Comparison of ENCODE assay signal across 25 cellular contexts in the genomic region with DNA sequence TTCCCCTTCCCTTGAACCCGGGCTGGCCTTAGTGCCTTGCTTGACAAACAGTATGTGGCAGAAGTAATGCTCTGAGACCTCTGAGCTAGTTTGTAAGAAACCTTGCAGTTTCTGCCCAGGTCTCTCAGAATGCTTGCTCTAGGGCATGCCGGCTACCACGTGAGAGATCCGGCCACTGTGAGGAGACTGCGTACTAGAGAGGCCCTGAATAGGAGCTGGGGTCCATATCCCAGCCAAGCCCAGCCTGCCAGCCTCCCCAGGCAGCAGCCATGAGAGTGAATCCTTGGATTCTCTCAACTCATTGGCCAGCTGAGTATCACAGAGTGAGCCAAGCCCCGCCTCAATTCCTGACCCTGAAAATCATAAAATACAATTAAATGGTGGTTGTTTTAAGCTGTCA. TPM values are rescaled to one million over a fixed set of nuclear protein-coding genes. Genes with fewer than 3 reads are reported as not detected.
A peak's percentile ranks its signal among the peaks of the same experiment; 100 is the strongest.
DNase-seq lines count a peak whose midpoint lies in the region; ATAC-seq, FAIRE-seq and TF ChIP-seq lines count a peak whose summit lies in the region.
"Had no signal": no experiment of that assay in that cellular context is flagged by ENCODE, and none has a peak within 500 bp of the region (broad histone marks: within the 10 kb centered on the region; RNA-seq: fewer than 3 reads in every experiment).

No MANE protein-coding gene starts in this region.

- no peak overlapping the region for H3K56ac ChIP-seq in H1 (replicated peaks; ENCODE audit: insufficient read length, low read depth, low read length)

- H3K14ac ChIP-seq in H1 (ENCODE audit: insufficient read length), result no peak overlapping the region

- no peak overlapping the region for H2BK15ac ChIP-seq in H1 (ENCODE audit: low read length)

- H3K23me2 ChIP-seq in H1 (ENCODE audit: low read depth, low read length), result no peaks in the 10 kb centered on the region

- no peaks in the 10 kb centered on the region for H3K27me3 ChIP-seq in HCT116 (ENCODE audit: insufficient read depth, low read length)
- H3K27me3 ChIP-seq in H1 (replicated peaks in 1 of 4; ENCODE audit: control insufficient read depth in 3 of 4, extremely low read depth in 1 of 4, insufficient read depth in 3 of 4, low read length in 3 of 4), result no peaks in the 10 kb centered on the region
- H3K27me3 ChIP-seq: BLaER1, SJCRH30 had no signal

- no peak overlapping the region for H3K4ac ChIP-seq in H1 (replicated peaks; ENCODE audit: insufficient read length, low read depth, low read length)

- H3K4me2 ChIP-seq in HCT116 (ENCODE audit: low read length), result no peak overlapping the region
- no peak overlapping the region for H3K4me2 ChIP-seq in H1 (ENCODE audit: insufficient read depth in 1 of 2, low read depth in 2 of 2, low read length in 2 of 2)
- H3K4me2 ChIP-seq: BLaER1 had no signal

- H3K4me3 ChIP-seq in HCT116 (replicated peaks in 1 of 2; ENCODE audit: low read depth in 1 of 2, low read length in 2 of 2) (no peak overlapping the region), H1 (ENCODE audit: extremely low read depth in 1 of 4, insufficient read depth in 2 of 4, low read depth in 3 of 4, low read length in 4 of 4) (no peak overlapping the region)
- H3K4me3 ChIP-seq: BLaER1, GM23248, SJCRH30 had no signal

- no peak for FAIRE-seq in H1 (lab: Jason Lieb, UNC)
- FAIRE-seq: A204.1, GM18507 had no signal

- 72% methylated on average over 6 of the region's 6 CpGs; no CpG with 5 or more reads in 1 of the 2 experiments for WGBS in H1 (ENCODE audit: extremely low coverage in 1 of 2, insufficient coverage in 1 of 2, insufficient read length in 1 of 2, insufficient replicate concordance in 2 of 2, low coverage in 1 of 2, low lambda C conversion rate in 2 of 2, missing lambda C conversion rate in 1 of 2), 2 experiments

- H3K23ac ChIP-seq in H1 (ENCODE audit: insufficient read length), result no peak overlapping the region

- TF ChIP-seq EP300 in H1 (IDR thresholded peaks at IDR 0.05; ENCODE audit: borderline replicate concordance in 1 of 2, low read depth in 2 of 2, low read length in 2 of 2), result no peak

- H2BK5ac ChIP-seq in H1 (ENCODE audit: low read depth, low read length), result no peak overlapping the region

- no peak overlapping the region for H2AFZ ChIP-seq in HCT116 (ENCODE audit: low read depth, low read length, poor library complexity, severe bottlenecking)
- H2AFZ ChIP-seq in H1 (ENCODE audit: low read length), result peak overlapping the region; percentile 72
- H2AFZ ChIP-seq: GM23248 had no signal

- H2AK5ac ChIP-seq in H1 (ENCODE audit: low read depth, low read length), result no peak overlapping the region

- TF ChIP-seq RAD21 in HCT116 (IDR thresholded peaks at IDR 0.05; ENCODE audit: low read depth), result no peak
- no peak for TF ChIP-seq RAD21 in H1 (IDR thresholded peaks at IDR 0.05 in 1 of 2, conservative IDR thresholded peaks at IDR 0.05 in 1 of 2; ENCODE audit: low read depth in 2 of 2, low read length in 2 of 2)

- H3K79me2 ChIP-seq in HCT116 (ENCODE audit: insufficient read depth, low read length), result no peaks in the 10 kb centered on the region
- no peaks in the 10 kb centered on the region for H3K79me2 ChIP-seq in H1 (ENCODE audit: control insufficient read depth in 1 of 2, insufficient read depth in 2 of 2, low read length in 2 of 2)

- no peak overlapping the region for H2BK12ac ChIP-seq in H1 (ENCODE audit: low read depth, low read length)

- POLR2A ChIA-PET in HCT116 (lab: Charles Lee), result no interaction called here
- POLR2A ChIA-PET in H1 (lab: Charles Lee; ENCODE audit: partially characterized antibody), result interaction anchor here (1.1 kb wide), 1 partner anchor 10 kb away, joined by 3 read pairs; no protein-coding TSS in a partner anchor

- intact Hi-C loops in HCT116 (cut with micrococcal nuclease), result no loop called here

- H2BK120ac ChIP-seq in H1 (replicated peaks; ENCODE audit: low read depth, low read length), result no peak overlapping the region

- H4K5ac ChIP-seq in H1 (ENCODE audit: insufficient read length, low read depth, low read length), result no peak overlapping the region

- no peak for DNase-seq in HCT116 (ENCODE audit: low read depth, low spot score)
- no peak for DNase-seq in H1 (ENCODE audit: low read depth in 1 of 2, low spot score in 2 of 2)
- DNase-seq in left kidney (ENCODE audit: low read depth, low spot score), result peak; percentile 40
- DNase-seq: CD4-positive, CD25-positive, alpha-beta regulatory T cell; DMS153; DND-41; GM23248; HCEC 1CT; Karpas-422; NCI-H1105 treated with DMSO at 0.1 percent for 48 hours; NCI-H146; NCI-H1930; NCI-H446; NCI-H524 treated with DMSO at 0.1 percent for 48 hours; NCI-H774; PC-3; SJCRH30 had no signal

- H4K8ac ChIP-seq in H1 (ENCODE audit: extremely low read depth, insufficient read depth, low read length), result no peak overlapping the region

- H2BK20ac ChIP-seq in H1 (ENCODE audit: low read length), result no peak overlapping the region

- no TSS peak for BruUV-seq in HCT116 (replicated peaks; lab: Mats Ljungman, UMichigan)

- no peaks in the 10 kb centered on the region for H4K20me1 ChIP-seq in HCT116 (ENCODE audit: insufficient read depth)
- H4K20me1 ChIP-seq in H1 (replicated peaks in 1 of 2; ENCODE audit: control insufficient read depth in 1 of 2, insufficient read depth in 2 of 2, low read length in 2 of 2), result no peaks in the 10 kb centered on the region
- H4K20me1 ChIP-seq: BLaER1 had no signal

- no peak overlapping the region for H3K18ac ChIP-seq in H1 (ENCODE audit: extremely low read depth, low read length)

- no peak for TF ChIP-seq POLR2A in HCT116 (IDR thresholded peaks at IDR 0.05; ENCODE audit: borderline replicate concordance, extremely low read depth, insufficient read depth, insufficient read length)
- TF ChIP-seq POLR2A in H1 (IDR thresholded peaks at IDR 0.05; ENCODE audit: control extremely low read depth in 1 of 2, low read depth in 2 of 2, low read length in 2 of 2), result no peak
- TF ChIP-seq POLR2A in GM18505 (IDR thresholded peaks at IDR 0.05; ENCODE audit: borderline replicate concordance, extremely low read depth, insufficient read depth, insufficient read length), result no peak

- H4K91ac ChIP-seq in H1 (replicated peaks; ENCODE audit: insufficient read length, low read length), result no peak overlapping the region

- RAD21 ChIA-PET in HCT116 (lab: Charles Lee; ENCODE audit: low non-redundant PET in 1 of 2, low total read pairs in 2 of 2, uncharacterized antibody in 2 of 2, unreplicated experiment in 2 of 2), result no interaction called here

- no peaks in the 10 kb centered on the region for H3K9me2 ChIP-seq in HCT116 (ENCODE audit: insufficient read depth)

- TF ChIP-seq CTCF in HCT116 (IDR thresholded peaks at IDR 0.05 in 2 of 3, conservative IDR thresholded peaks at IDR 0.05 in 1 of 3; ENCODE audit: borderline replicate concordance in 1 of 3, insufficient read depth in 1 of 3, low read depth in 2 of 3, low read length in 2 of 3), result no peak
- no peak for TF ChIP-seq CTCF in H1 (IDR thresholded peaks at IDR 0.05; ENCODE audit: control extremely low read depth in 1 of 3, insufficient read depth in 1 of 3, low read depth in 1 of 3, low read length in 3 of 3)

- H3K4me1 ChIP-seq in HCT116 (ENCODE audit: control insufficient read depth in 1 of 2, insufficient read depth in 2 of 2, low read length in 2 of 2), result peaks cover 0 to 4% of the 10 kb centered on the region in 2 experiments; a peak in 1 of 4 replicates
- peaks cover 0 to 6% (median 2%) of the 10 kb centered on the region in 4 experiments; a peak in 4 of 7 replicates for H3K4me1 ChIP-seq in H1 (replicated peaks in 1 of 4; ENCODE audit: control insufficient read depth in 3 of 4, insufficient read depth in 4 of 4, low read length in 3 of 4)
- H3K4me1 ChIP-seq: BLaER1 had no signal

- CTCF ChIA-PET in HCT116 (lab: Charles Lee), result no interaction called here
- CTCF ChIA-PET in H1 (lab: Charles Lee; ENCODE audit: partially characterized antibody), result interaction anchor here (0.8 to 1.1 kb wide), 4 partner anchors 9 to 213 kb away, joined by 3 read pairs; no protein-coding TSS in a partner anchor

- H3K27ac ChIP-seq in HCT116 (ENCODE audit: low read depth, low read length) (no peak overlapping the region), H1 (ENCODE audit: low read depth, low read length) (no peak overlapping the region)
- H3K27ac ChIP-seq: BLaER1, GM23248, SJCRH30 had no signal

- ATAC-seq in HCT116 (0 out of 2 replicates have a peak, but pooled peaks have one; percentile 32), GM18505 (IDR thresholded peaks at IDR 0.05; ENCODE audit: unreplicated experiment) (no peak), HG03565 (IDR thresholded peaks at IDR 0.05; ENCODE audit: unreplicated experiment) (no peak), HG03175 (IDR thresholded peaks at IDR 0.05; ENCODE audit: unreplicated experiment) (no peak), GM18519 (IDR thresholded peaks at IDR 0.05; ENCODE audit: low FRiP score, unreplicated experiment) (no peak)
- ATAC-seq: PC-3 had no signal

- H3K36me3 ChIP-seq in HCT116 (ENCODE audit: control insufficient read depth in 1 of 2, insufficient read depth in 2 of 2, low read length in 2 of 2) (no peaks in the 10 kb centered on the region), H1 (ENCODE audit: control insufficient read depth in 2 of 4, insufficient read depth in 4 of 4, low read length in 3 of 4) (no peaks in the 10 kb centered on the region)
- H3K36me3 ChIP-seq: BLaER1, SJCRH30 had no signal

- H3K9me3 ChIP-seq in HCT116 (ENCODE audit: control insufficient read depth in 1 of 2, insufficient read depth in 1 of 2, low read depth in 1 of 2, low read length in 2 of 2) (no peaks in the 10 kb centered on the region), H1 (ENCODE audit: insufficient read depth in 2 of 2, low read depth in 1 of 2, low read length in 1 of 2) (no peaks in the 10 kb centered on the region)
- H3K9me3 ChIP-seq: BLaER1, SJCRH30 had no signal

- no peak overlapping the region for H3K9ac ChIP-seq in HCT116 (ENCODE audit: low read length)
- no peak overlapping the region for H3K9ac ChIP-seq in H1 (replicated peaks in 1 of 4; ENCODE audit: extremely low read depth in 1 of 4, low read depth in 3 of 4, low read length in 3 of 4)
- H3K9ac ChIP-seq: BLaER1, GM23248 had no signal

- H3K79me1 ChIP-seq in H1 (ENCODE audit: low read depth, low read length), result no peaks in the 10 kb centered on the region

TF ChIP-seq in HCT116, 20 proteins besides CTCF, POLR2A, EP300 and RAD21 (continues in another document):
- no peak for TF ChIP-seq EGR1 (IDR thresholded peaks at IDR 0.05; ENCODE audit: low read depth)

TF ChIP-seq in H1, 55 proteins besides CTCF, POLR2A, EP300 and RAD21 (continues in another document):
- no peak for TF ChIP-seq RXRA (IDR thresholded peaks at IDR 0.05; ENCODE audit: insufficient read depth, low read depth, low read length)

RNA-seq across cellular contexts. Expression of gene COL15A1, which starts 16.0 kb away (rescaled TPM):
- 0.15 TPM for total RNA-seq in HCT116 (2021; ENCODE audit: unreplicated experiment)
- 0.01 and 0.03 TPM in 2 replicates for polyA plus RNA-seq in HCT116 (2012)
- 0.08 and 0.15 TPM in 2 replicates for total RNA-seq in H1 (2021; fragmentation: NEBNext Ultra II Directional; extraction: Animal tissue kit (Norgen Biotek cat#: 25700))
- 0.12 and 0.19 TPM in 2 replicates for polyA plus RNA-seq in H1 (2011; rRNA removed)
- 0.13 TPM for polyA plus RNA-seq in H1 (2011; cell fraction: cytosol; rRNA removed)
- polyA plus RNA-seq in H1 (2011; cell fraction: nucleus; rRNA removed), result 1.2 TPM
- polyA plus RNA-seq in H1 (2012, experiment 1 of 2), result 0.08 to 0.29 TPM (median 0.09 TPM) in 3 of 4 replicates, not detected in the other
- polyA plus RNA-seq in H1 (2012, experiment 2 of 2), result 0.07 TPM
- polyA plus RNA-seq in H1 (2013, experiment 1 of 2), result 0.06 TPM
- 0.07 TPM for polyA plus RNA-seq in H1 (2013, experiment 2 of 2)
- 0.24 and 0.41 TPM in 2 replicates for polyA minus RNA-seq in H1 (2011; rRNA and poly(A)+ RNA removed)
- not detected for polyA minus RNA-seq in H1 (2011; cell fraction: cytosol; rRNA and poly(A)+ RNA removed)
- polyA minus RNA-seq in H1 (2011; cell fraction: nucleus; rRNA and poly(A)+ RNA removed), result 0.30 TPM
- total RNA-seq: CD4-positive, CD25-positive, alpha-beta regulatory T cell; HT-29 had no signal
